ENCODE assay signal across 7 cellular contexts in the genomic region with DNA sequence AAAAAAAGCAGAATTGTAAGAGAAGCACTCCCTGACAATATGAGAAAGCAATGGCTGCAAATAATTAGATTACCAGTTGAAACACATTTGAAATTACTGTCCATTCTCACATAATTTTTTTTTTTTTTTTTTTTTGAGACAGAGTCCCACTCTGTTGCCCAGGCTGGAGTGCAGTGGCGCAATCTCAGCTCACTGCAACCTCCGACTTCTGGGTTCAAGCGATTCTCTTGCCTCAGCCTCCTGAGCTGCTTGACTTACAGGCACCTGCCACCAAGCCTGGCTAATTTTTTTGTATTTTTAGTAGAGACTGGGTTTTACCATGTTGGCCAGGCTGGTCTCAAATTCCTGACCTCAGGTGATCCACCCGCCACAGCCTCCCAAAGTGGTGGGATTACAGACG. TPM values are rescaled to one million over a fixed set of nuclear protein-coding genes. Genes with fewer than 3 reads are reported as not detected.
DNase-seq lines count a peak whose midpoint lies in the region; ATAC-seq and TF ChIP-seq lines count a peak whose summit lies in the region.
"Not testable (repeated sequence)": the region's sequence is repeated elsewhere in the genome, so short reads cannot be mapped to it uniquely, and the experiment has no call there.

No MANE protein-coding gene starts in this region.

- H3K9me3 Mint-ChIP-seq in H9; T-helper 1 cell treated with Interleukin-12 subunit alpha and Interleukin-12 subunit beta and Interleukin-4 antibody, amounts not matched to agents 30 μg/mL and 1 μg/mL, for 36 hours; activated CD8-positive, alpha-beta T cell treated with anti-CD3 and anti-CD28 coated beads, Interleukin-2, amount 10 ng/mL, durations not matched to agents 7 days and 5 days (ENCODE audit: insufficient read depth); activated naive CD8-positive, alpha-beta T cell treated with anti-CD3 and anti-CD28 coated beads, Interleukin-2, amount 50 U/mL, for 24 hours; osteocyte (ENCODE audit: unreplicated experiment): not testable (repeated sequence)

- peak overlapping the region; percentile 99 for H3K4me3 ChIP-seq in mesodermal cell (ENCODE audit: extremely low read depth, insufficient read depth, low read length, poor library complexity, severe bottlenecking)

- not testable (repeated sequence) for H3K27me3 ChIP-seq in H9 (ENCODE audit: insufficient read depth, low read length)

- not testable (repeated sequence) for H2BK5ac ChIP-seq in H9 (ENCODE audit: insufficient read length, low read length)

- H3K4me3 Mint-ChIP-seq in H9, result peak overlapping the region in 1 of 2 experiments; percentile 44; a peak in 1 of 5 replicates
- not testable (repeated sequence) for H3K4me3 Mint-ChIP-seq in T-helper 1 cell treated with Interleukin-12 subunit alpha and Interleukin-12 subunit beta and Interleukin-4 antibody, amounts not matched to agents 30 μg/mL and 1 μg/mL, for 36 hours; activated CD8-positive, alpha-beta T cell treated with anti-CD3 and anti-CD28 coated beads, Interleukin-2, amount 10 ng/mL, durations not matched to agents 7 days and 5 days; osteocyte (ENCODE audit: unreplicated experiment)
- H3K4me3 Mint-ChIP-seq in activated naive CD8-positive, alpha-beta T cell treated with anti-CD3 and anti-CD28 coated beads, Interleukin-2, amount 50 U/mL, for 24 hours, result peak overlapping the region; percentile 2

- H3K14ac ChIP-seq in H9 (ENCODE audit: insufficient read depth, low read length), result not testable (repeated sequence)

- H3K4me2 ChIP-seq in H9 (ENCODE audit: insufficient read depth, insufficient read length, low read length), result peak overlapping the region; percentile 6

- not testable (repeated sequence) for H2AK5ac ChIP-seq in H9 (ENCODE audit: insufficient read length, low read length)

- H3K27ac ChIP-seq in H9 (ENCODE audit: insufficient read length, low read depth, low read length); mesodermal cell (ENCODE audit: low read depth, low read length, severe bottlenecking): not testable (repeated sequence)
- H3K27ac ChIP-seq in epithelial cell of prostate, result peak overlapping the region; percentile 50

- not testable (repeated sequence) for DNase-seq in H9; activated CD8-positive, alpha-beta T cell treated with anti-CD3 and anti-CD28 coated beads, Interleukin-2, amount 10 ng/mL, durations not matched to agents 7 days and 5 days; activated naive CD8-positive, alpha-beta T cell treated with anti-CD3 and anti-CD28 coated beads, Interleukin-2, amount 50 U/mL, for 24 hours; epithelial cell of prostate (ENCODE audit: low read depth, low spot score); osteocyte (ENCODE audit: extremely low spot score, unreplicated experiment)

- H3K36me3 ChIP-seq in mesodermal cell (ENCODE audit: control insufficient read depth, insufficient read depth, low read length), result peaks cover 88% of the 10 kb centered on the region

- peak overlapping the region in 2 of 3 experiments; percentile 57 to 88; a peak in 1 of 7 replicates for H3K27ac Mint-ChIP-seq in H9
- H3K27ac Mint-ChIP-seq in T-helper 1 cell treated with Interleukin-12 subunit alpha and Interleukin-12 subunit beta and Interleukin-4 antibody, amounts not matched to agents 30 μg/mL and 1 μg/mL, for 36 hours, result peak overlapping the region; percentile 59
- peak overlapping the region; percentile 3 for H3K27ac Mint-ChIP-seq in activated CD8-positive, alpha-beta T cell treated with anti-CD3 and anti-CD28 coated beads, Interleukin-2, amount 10 ng/mL, durations not matched to agents 7 days and 5 days
- not testable (repeated sequence) for H3K27ac Mint-ChIP-seq in activated naive CD8-positive, alpha-beta T cell treated with anti-CD3 and anti-CD28 coated beads, Interleukin-2, amount 50 U/mL, for 24 hours
- H3K27ac Mint-ChIP-seq in osteocyte (ENCODE audit: unreplicated experiment), result peak overlapping the region; percentile 32

- H3K18ac ChIP-seq in H9 (ENCODE audit: insufficient read length, low read depth, low read length), result not testable (repeated sequence)

- POLR2A ChIA-PET in activated CD8-positive, alpha-beta T cell treated with anti-CD3 and anti-CD28 coated beads, Interleukin-2, amount 10 ng/mL, durations not matched to agents 7 days and 5 days (lab: Charles Lee), result not testable (repeated sequence)

- not testable (repeated sequence) for H4K20me1 ChIP-seq in H9 (ENCODE audit: control insufficient read depth, insufficient read depth, insufficient read length)

- H3K36me3 Mint-ChIP-seq in H9 (ENCODE audit: insufficient read depth in 1 of 3, low read depth in 3 of 3), result peaks cover 19 to 30% (median 24%) of the 10 kb centered on the region in 3 experiments
- H3K36me3 Mint-ChIP-seq in T-helper 1 cell treated with Interleukin-12 subunit alpha and Interleukin-12 subunit beta and Interleukin-4 antibody, amounts not matched to agents 30 μg/mL and 1 μg/mL, for 36 hours (ENCODE audit: low read depth), result peaks cover 22% of the 10 kb centered on the region
- H3K36me3 Mint-ChIP-seq in activated CD8-positive, alpha-beta T cell treated with anti-CD3 and anti-CD28 coated beads, Interleukin-2, amount 10 ng/mL, durations not matched to agents 7 days and 5 days (ENCODE audit: low read depth), result peaks cover 49% of the 10 kb centered on the region
- H3K36me3 Mint-ChIP-seq in activated naive CD8-positive, alpha-beta T cell treated with anti-CD3 and anti-CD28 coated beads, Interleukin-2, amount 50 U/mL, for 24 hours (ENCODE audit: low read depth), result peaks cover 56% of the 10 kb centered on the region
- not testable (repeated sequence) for H3K36me3 Mint-ChIP-seq in osteocyte (ENCODE audit: unreplicated experiment)

- not testable (repeated sequence) for H3K9me3 ChIP-seq in H9 (ENCODE audit: control insufficient read depth, low read depth, low read length); mesodermal cell (ENCODE audit: control insufficient read depth, low read length)

- H4K91ac ChIP-seq in H9 (ENCODE audit: insufficient read length, low read depth, low read length), result not testable (repeated sequence)

- H3K27me3 Mint-ChIP-seq in H9 (ENCODE audit: low read depth); T-helper 1 cell treated with Interleukin-12 subunit alpha and Interleukin-12 subunit beta and Interleukin-4 antibody, amounts not matched to agents 30 μg/mL and 1 μg/mL, for 36 hours (ENCODE audit: low read depth); activated CD8-positive, alpha-beta T cell treated with anti-CD3 and anti-CD28 coated beads, Interleukin-2, amount 10 ng/mL, durations not matched to agents 7 days and 5 days (ENCODE audit: low read depth); activated naive CD8-positive, alpha-beta T cell treated with anti-CD3 and anti-CD28 coated beads, Interleukin-2, amount 50 U/mL, for 24 hours; osteocyte (ENCODE audit: unreplicated experiment): not testable (repeated sequence)

- not testable (repeated sequence) for H3K4me1 ChIP-seq in H9 (ENCODE audit: insufficient read depth, low read length)
- H3K4me1 ChIP-seq in mesodermal cell (ENCODE audit: control insufficient read depth, insufficient read depth, low read length, poor library complexity, severe bottlenecking), result peaks cover 34% of the 10 kb centered on the region

- H2AFZ ChIP-seq in H9 (ENCODE audit: low read length), result not testable (repeated sequence)

- H3K56ac ChIP-seq in H9 (ENCODE audit: insufficient read length, low read depth, low read length), result not testable (repeated sequence)

- H3K9ac ChIP-seq in H9 (ENCODE audit: extremely low read depth, insufficient read length, low read length), result not testable (repeated sequence)

- H3K4ac ChIP-seq in H9 (ENCODE audit: low read depth, low read length), result not testable (repeated sequence)

- H3K4me1 Mint-ChIP-seq in H9 (peaks cover 61 to 64% of the 10 kb centered on the region in 2 experiments), osteocyte (ENCODE audit: unreplicated experiment) (peaks cover 71% of the 10 kb centered on the region)
- peaks cover 70% of the 10 kb centered on the region for H3K4me1 Mint-ChIP-seq in T-helper 1 cell treated with Interleukin-12 subunit alpha and Interleukin-12 subunit beta and Interleukin-4 antibody, amounts not matched to agents 30 μg/mL and 1 μg/mL, for 36 hours (ENCODE audit: low read depth)
- H3K4me1 Mint-ChIP-seq in activated CD8-positive, alpha-beta T cell treated with anti-CD3 and anti-CD28 coated beads, Interleukin-2, amount 10 ng/mL, durations not matched to agents 7 days and 5 days (ENCODE audit: low read depth), result peaks cover 82% of the 10 kb centered on the region
- H3K4me1 Mint-ChIP-seq in activated naive CD8-positive, alpha-beta T cell treated with anti-CD3 and anti-CD28 coated beads, Interleukin-2, amount 50 U/mL, for 24 hours, result peaks cover 85% of the 10 kb centered on the region

- not testable (repeated sequence) for H3K23ac ChIP-seq in H9 (ENCODE audit: insufficient read length, low read depth, low read length)

- not testable (repeated sequence) for H4K8ac ChIP-seq in H9 (replicated peaks; ENCODE audit: insufficient read length, low read depth, low read length)

- H3K79me2 ChIP-seq in H9 (ENCODE audit: insufficient read depth, low read length), result peaks cover 80% of the 10 kb centered on the region

- H2BK15ac ChIP-seq in H9 (ENCODE audit: low read depth, low read length), result not testable (repeated sequence)

- not testable (repeated sequence) for H2BK120ac ChIP-seq in H9 (ENCODE audit: low read depth, low read length, poor library complexity, severe bottlenecking)

- not testable (repeated sequence) for H2BK20ac ChIP-seq in H9 (ENCODE audit: low read depth, low read length, poor library complexity, severe bottlenecking)

- H3K23me2 ChIP-seq in H9 (ENCODE audit: insufficient read length, low read depth, low read length, poor library complexity, severe bottlenecking), result not testable (repeated sequence)

- WGBS in H9 (ENCODE audit: extremely low coverage, insufficient read length, low lambda C conversion rate), result no CpG with 5 or more reads among the region's 5 CpGs
- 53 to 84% methylated on average over 2 to 5 of the region's 5 CpGs for WGBS in mesodermal cell (ENCODE audit: insufficient coverage in 2 of 2), 2 experiments

- ATAC-seq in activated CD8-positive, alpha-beta T cell treated with anti-CD3 and anti-CD28 coated beads, Interleukin-2, amount 10 ng/mL, durations not matched to agents 7 days and 5 days; activated naive CD8-positive, alpha-beta T cell treated with anti-CD3 and anti-CD28 coated beads, Interleukin-2, amount 50 U/mL, for 24 hours: not testable (repeated sequence)

- not testable (repeated sequence) for H3T11ph ChIP-seq in H9 (ENCODE audit: low read length)

- TF ChIP-seq CTCF in H9 (conservative IDR thresholded peaks at IDR 0.05); osteocyte (IDR thresholded peaks at IDR 0.05): not testable (repeated sequence)

- not testable (repeated sequence) for H4K5ac ChIP-seq in H9 (ENCODE audit: insufficient read length, low read depth, low read length)

- CTCF ChIA-PET in activated CD8-positive, alpha-beta T cell treated with anti-CD3 and anti-CD28 coated beads, Interleukin-2, amount 10 ng/mL, durations not matched to agents 7 days and 5 days (lab: Charles Lee), result interaction anchor here (1.0 to 6.1 kb wide), 12 partner anchors 9 to 287 kb away, joined by 3 to 43 read pairs (median 4); a partner anchor contains a TSS

- H3K79me1 ChIP-seq in H9 (ENCODE audit: insufficient read depth, low read depth, low read length, poor library complexity, severe bottlenecking), result not testable (repeated sequence)

- not testable (repeated sequence) for H2BK12ac ChIP-seq in H9 (ENCODE audit: insufficient read length, low read depth, low read length)

RNA-seq across cellular contexts. Expression of a gene that starts 6.3 kb away (rescaled TPM):
- 144 and 147 TPM in 2 replicates for total RNA-seq in H9 (2021)
- 10 to 100 TPM; 82.4 to 90.6 TPM for total RNA-seq in activated CD8-positive, alpha-beta T cell treated with anti-CD3 and anti-CD28 coated beads, Interleukin-2, amount 10 ng/mL, durations not matched to agents 7 days and 5 days
- 384 TPM for polyA plus RNA-seq in mesodermal cell (2013, experiment 1 of 2)
- polyA plus RNA-seq in mesodermal cell (2013, experiment 2 of 2), result 381 TPM
- 47.7 and 49.1 TPM in 2 replicates for total RNA-seq in osteocyte
